Comparison of ENCODE assay signal across 25 cellular contexts in the genomic region with DNA sequence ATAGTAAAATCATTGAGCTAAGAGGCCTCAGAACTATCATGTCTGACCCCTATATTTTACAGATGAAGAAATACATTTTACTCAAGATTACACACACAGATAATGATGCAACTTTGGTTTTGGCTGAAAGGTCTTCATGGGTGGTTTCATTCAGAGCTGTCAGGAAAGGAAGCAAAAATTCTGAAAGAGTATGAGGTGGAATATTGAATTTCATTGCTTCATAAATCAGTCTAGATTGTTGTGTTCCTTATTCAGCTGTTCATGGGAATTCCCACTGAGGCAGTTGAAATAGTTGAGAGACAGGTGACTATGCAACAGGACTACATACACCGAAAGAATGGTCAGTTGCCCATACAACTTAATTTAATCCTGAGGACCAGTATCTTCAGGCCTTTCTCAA. TPM values are rescaled to one million over a fixed set of nuclear protein-coding genes. Genes with fewer than 3 reads are reported as not detected.
DNase-seq lines count a peak whose midpoint lies in the region; ATAC-seq and TF ChIP-seq lines count a peak whose summit lies in the region.
"Had no signal": no experiment of that assay in that cellular context is flagged by ENCODE, and none has a peak within 500 bp of the region (broad histone marks: within the 10 kb centered on the region; RNA-seq: fewer than 3 reads in every experiment).

No MANE protein-coding gene starts in this region.

- H3K27me3 ChIP-seq in heart left ventricle = no peaks in the 10 kb centered on the region
- no peaks in the 10 kb centered on the region for H3K27me3 ChIP-seq in gastrocnemius medialis
- H3K27me3 ChIP-seq: BE2C had no signal

- TF ChIP-seq POLR2A in heart left ventricle (IDR thresholded peaks at IDR 0.05) (no peak), gastrocnemius medialis (IDR thresholded peaks at IDR 0.05) (no peak)

- in situ Hi-C loops in gastrocnemius medialis (cut with MboI; ENCODE audit: low sequenced_read_pairs in 4 of 4) = no loop called here

- intact Hi-C loops in heart left ventricle (cut with DNase I) (no loop called here), Right ventricle myocardium inferior (cut with DNase I) (no loop called here), gastrocnemius medialis (cut with DNase I; ENCODE audit: low total_unique reads) (no loop called here)

- ATAC-seq in heart left ventricle = no peak
- no peak for ATAC-seq in Right ventricle myocardium inferior
- peak; percentile 33 to 34 for ATAC-seq in gastrocnemius medialis
- ATAC-seq in GM19035 (IDR thresholded peaks at IDR 0.05; ENCODE audit: unreplicated experiment) = no peak
- ATAC-seq: activated naive CD4-positive, alpha-beta T cell treated with anti-CD3 and anti-CD28 coated beads, Interleukin-2, amount 50 U/mL, for 72 hours; left ventricle myocardium superior; PC-3 had no signal

- H3K36me3 ChIP-seq in heart left ventricle (no peaks in the 10 kb centered on the region), gastrocnemius medialis (no peaks in the 10 kb centered on the region)
- H3K36me3 ChIP-seq: BE2C had no signal

- H3K4me3 ChIP-seq in heart left ventricle (no peak overlapping the region), gastrocnemius medialis (no peak overlapping the region)
- H3K4me3 ChIP-seq: GM23248 had no signal

- TF ChIP-seq CTCF in heart left ventricle (IDR thresholded peaks at IDR 0.05) (no peak), gastrocnemius medialis (IDR thresholded peaks at IDR 0.05 in 4 of 5, conservative IDR thresholded peaks at IDR 0.05 in 1 of 5) (no peak), GM20000 (IDR thresholded peaks at IDR 0.05; ENCODE audit: extremely low read depth, missing control alignments) (no peak)

- H3K4me1 ChIP-seq in heart left ventricle (peaks cover 0 to 50% (median 18%) of the 10 kb centered on the region in 12 donors), gastrocnemius medialis (peaks cover 0 to 5% of the 10 kb centered on the region in 2 donors)
- H3K4me1 ChIP-seq: BE2C, Caco-2 had no signal

- H3K27ac ChIP-seq in heart left ventricle = peak overlapping the region in 7 of 12 donors; percentile 59 to 87 (median 83)
- no peak overlapping the region for H3K27ac ChIP-seq in gastrocnemius medialis
- H3K27ac ChIP-seq: GM23248, parathyroid adenoma had no signal

- no peaks in the 10 kb centered on the region for H3K9me3 ChIP-seq in heart left ventricle
- H3K9me3 ChIP-seq in gastrocnemius medialis = no peaks in the 10 kb centered on the region
- H3K9me3 ChIP-seq: BE2C, Caco-2 had no signal

- 86 to 100% (median 97%) methylated on average over 1 of the region's 1 CpG for WGBS in heart left ventricle, 4 donors

- no peak for DNase-seq in heart left ventricle
- DNase-seq in Right ventricle myocardium inferior (ENCODE audit: missing footprints) = no peak
- DNase-seq in NOMO-1 treated with dmso at 0.1 percent for 144 hours (lab: John Stamatoyannopoulos, UW; ENCODE audit: unreplicated experiment) = peak; percentile 58
- DNase-seq in fibroblast of gingiva (ENCODE audit: low read depth) = peak; percentile 14
- DNase-seq in gastrocnemius medialis = no peak
- no peak for DNase-seq in GM20000 (ENCODE audit: low spot score)
- DNase-seq in NCI-H146 (lab: John Stamatoyannopoulos, UW) = no peak
- DNase-seq: activated CD4-positive, alpha-beta T cell treated with anti-CD3 and anti-CD28 coated beads, Interleukin-2, amount 10 ng/mL, durations not matched to agents 7 days and 5 days; BE2C; Caco-2; DMS79 treated with DMSO at 0.1 percent for 48 hours; effector CD4-positive, alpha-beta T cell; erythroblast; GM23248; HFFc6; left ventricle myocardium superior; NCI-H1694; NCI-H774; nephron progenitor cell; PC-3; SHP77; substantia nigra had no signal

RNA-seq across cellular contexts. Expression of a gene that starts 39.4 kb away (rescaled TPM):
- total RNA-seq in heart left ventricle = 10 to 100 TPM in 1 of 9 donors, 1 to 10 TPM in 3, under 1 TPM in 5; 0.26 to 23.9 (median 0.81) TPM
- polyA plus RNA-seq in heart left ventricle = under 1 TPM; 0.38 to 0.94 TPM
- total RNA-seq in Right ventricle myocardium inferior = 0.92 TPM
- under 1 TPM; 0.27 to 0.76 (median 0.36) TPM for total RNA-seq in gastrocnemius medialis
- total RNA-seq: GM23248, HFFc6, PC-3 had no signal

Comparison
In these comparisons a context has a peak if more than half of its experiments do, and no peak if none do; other contexts are left out.
1. ATAC-seq: peak in gastrocnemius medialis (2 of 2); none in heart left ventricle (0 of 4), Right ventricle myocardium inferior (single experiment) and GM19035 (single experiment).
2. DNase-seq: peak in NOMO-1 treated with dmso at 0.1 percent for 144 hours (single experiment) and fibroblast of gingiva (single experiment); none in heart left ventricle (0 of 5), Right ventricle myocardium inferior (single experiment), gastrocnemius medialis (0 of 2), GM20000 (single experiment) and NCI-H146 (single experiment).
3. H3K27ac ChIP-seq: peak in heart left ventricle (7 of 12); none in gastrocnemius medialis (0 of 4).